In the genomic region with DNA sequence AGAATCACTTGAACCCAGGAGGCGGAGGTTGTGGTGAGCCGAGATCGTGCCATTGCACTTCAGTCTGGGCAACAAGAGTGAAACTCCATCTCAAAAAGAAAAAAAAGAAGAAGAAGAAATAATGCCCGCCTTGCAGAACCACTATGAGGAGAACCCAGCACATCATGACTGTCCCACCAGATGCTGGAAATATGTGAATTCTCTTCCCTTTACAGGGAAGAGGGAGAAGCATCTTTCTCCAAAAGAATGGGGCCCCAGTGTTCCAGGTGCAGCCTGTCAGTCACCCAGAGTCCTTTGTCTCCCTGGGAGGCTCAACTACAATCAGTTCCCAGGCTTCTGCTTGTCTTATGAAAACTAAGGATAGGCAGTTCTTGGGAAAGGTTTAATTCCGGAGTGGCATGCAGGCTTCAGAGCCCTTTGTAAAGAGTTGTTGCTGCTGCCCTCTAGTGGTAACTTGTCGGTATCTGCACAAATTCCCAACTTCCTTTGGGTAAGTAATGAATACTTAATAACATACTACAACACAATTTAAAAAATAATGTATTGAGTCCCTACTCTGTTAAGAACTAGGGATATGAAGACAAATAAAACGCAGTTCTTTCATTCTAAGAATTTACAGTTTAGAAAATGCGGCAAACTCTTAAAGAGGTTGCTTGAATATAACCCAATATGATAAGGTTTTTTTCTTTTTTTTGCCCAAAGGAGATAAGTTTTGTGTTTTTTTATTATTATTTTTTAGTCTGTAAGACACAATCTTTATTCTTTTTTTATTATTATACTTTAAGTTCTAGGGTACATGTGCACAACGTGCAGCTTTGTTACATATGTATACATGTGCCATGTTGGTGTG, we compare ENCODE assay signal across 8 cellular contexts. TPM values are rescaled to one million over a fixed set of nuclear protein-coding genes. Genes with fewer than 3 reads are reported as not detected.
DNase-seq lines count a peak whose midpoint lies in the region; ATAC-seq and TF ChIP-seq lines count a peak whose summit lies in the region.

No MANE protein-coding gene starts in this region.

- DNase-seq in activated CD4-positive, alpha-beta T cell treated with anti-CD3 and anti-CD28 coated beads for 24 hours (ENCODE audit: low read depth in 2 of 2), result peak; percentile 7 to 23
- no peak for DNase-seq in activated CD4-positive, alpha-beta T cell treated with anti-CD3 and anti-CD28 coated beads for 1 hour
- DNase-seq in NB4 (ENCODE audit: low read depth) (peak; percentile 74), SKM-1 (lab: John Stamatoyannopoulos, UW; ENCODE audit: unreplicated experiment) (peak; percentile 60), iPS-NIHi11 (ENCODE audit: low spot score) (peak; percentile 75)
- DNase-seq in stimulated activated CD4-positive, alpha-beta T cell treated with anti-CD3 and anti-CD28 coated beads, Interleukin-12 subunit alpha, Interleukin-12 subunit beta, amount 100 ng/mL, for 48 hours (ENCODE audit: low read depth in 2 of 3, low spot score in 1 of 3), result peak in 2 of 3 donors; percentile 44 to 56

- ATAC-seq in GM19455 (IDR thresholded peaks at IDR 0.05; ENCODE audit: unreplicated experiment), result no peak

- no peaks in the 10 kb centered on the region for H3K27me3 Mint-ChIP-seq in brain

- no peak for TF ChIP-seq POLR2A in NB4 (IDR thresholded peaks at IDR 0.05; ENCODE audit: extremely low read depth, insufficient read length)

- no peaks in the 10 kb centered on the region for H3K9me3 Mint-ChIP-seq in brain

- H3K36me3 Mint-ChIP-seq in brain, result no peaks in the 10 kb centered on the region

- TF ChIP-seq CTCF in NB4 (IDR thresholded peaks at IDR 0.05; ENCODE audit: low read depth, low read length), result peak; percentile 80
- TF ChIP-seq CTCF in brain (conservative IDR thresholded peaks at IDR 0.05), result peak; percentile 67 to 79

- peak overlapping the region in 1 of 5 experiments; percentile 32 for H3K4me3 Mint-ChIP-seq in brain

- peaks cover 3% of the 10 kb centered on the region for H3K4me1 Mint-ChIP-seq in brain

- no peak overlapping the region for H3K4me3 ChIP-seq in NB4 (ENCODE audit: low read depth, low read length)

- H3K27ac Mint-ChIP-seq in brain, result peak overlapping the region in 4 of 5 experiments; percentile 47 to 89 (median 79)

RNA-seq across cellular contexts. Expression of a gene that starts 18.6 kb away (rescaled TPM):
- 3.1 TPM for polyA plus RNA-seq in brain (ENCODE audit: insufficient read depth, low read depth, low replicate concordance)
